8 cellular contexts compared by ENCODE assay signal in the genomic region with DNA sequence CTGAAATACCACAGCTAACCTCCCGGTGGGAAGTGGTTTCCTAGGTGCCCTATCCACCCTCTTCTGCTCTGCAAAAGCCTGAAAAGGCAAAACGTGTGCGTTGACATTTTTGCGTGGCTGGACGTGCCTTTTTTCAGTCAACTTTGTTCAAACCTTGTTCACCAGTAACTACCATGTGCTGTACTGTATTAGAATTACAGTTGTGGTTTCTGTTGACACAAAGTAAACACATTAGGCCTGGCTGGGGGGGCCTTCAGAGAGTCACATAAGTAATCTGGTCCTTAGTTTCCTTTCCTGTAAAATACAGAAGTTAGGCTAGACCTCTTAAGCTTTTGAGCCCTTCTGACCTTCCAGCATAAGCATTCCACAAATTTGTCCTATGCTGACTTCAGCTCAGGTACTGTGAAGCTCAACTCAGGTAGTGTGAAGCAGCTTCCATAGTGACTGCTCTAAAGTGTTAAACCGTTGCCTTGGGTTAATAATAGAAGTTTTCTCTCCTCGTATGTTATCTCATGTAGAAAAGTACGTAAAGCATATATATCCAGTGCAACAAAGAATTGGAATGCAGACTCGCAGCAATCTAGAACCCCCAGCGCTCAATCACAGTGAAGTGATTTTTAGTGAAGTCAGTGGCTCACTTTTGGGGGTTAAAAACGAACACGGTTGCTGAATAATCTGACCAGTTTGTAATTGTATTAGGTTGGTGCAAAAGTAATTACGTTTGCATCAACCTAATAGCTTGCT.
DNase-seq lines count a peak whose midpoint lies in the region; ATAC-seq and TF ChIP-seq lines count a peak whose summit lies in the region.

No MANE protein-coding gene starts in this region.

- H3K9ac ChIP-seq in SK-N-MC (ENCODE audit: insufficient read length) = peak overlapping the region; percentile 100

- H3K9me3 ChIP-seq in SK-N-MC (ENCODE audit: low read depth, low read length) = no peaks in the 10 kb centered on the region

- TF ChIP-seq CTCF in fibroblast of pulmonary artery (IDR thresholded peaks at IDR 0.05; ENCODE audit: low read length, missing control alignments) (no peak), retinal pigment epithelial cell (conservative IDR thresholded peaks at IDR 0.05; ENCODE audit: low read depth, low read length) (no peak)

- 0 out of 2 replicates have a peak overlapping the region, but pooled peaks have one; percentile 14 for H3K27ac ChIP-seq in SK-N-MC

- no peak for ATAC-seq in GM21529 (IDR thresholded peaks at IDR 0.05; ENCODE audit: unreplicated experiment)

- peak overlapping the region; percentile 99 for H3K4me3 ChIP-seq in SK-N-MC
- H3K4me3 ChIP-seq in fibroblast of pulmonary artery (replicated peaks; ENCODE audit: low read depth, low read length) = peak overlapping the region; percentile 93
- H3K4me3 ChIP-seq in retinal pigment epithelial cell (ENCODE audit: low read length) = peak overlapping the region; percentile 92

- DNase-seq in DMS53 (lab: John Stamatoyannopoulos, UW) (peak; percentile 4), DMS53 treated with DMSO at 0.1 percent for 48 hours (lab: John Stamatoyannopoulos, UW; ENCODE audit: unreplicated experiment) (no peak), SK-N-MC (ENCODE audit: low read depth, low spot score) (no peak), fibroblast of pulmonary artery (ENCODE audit: low read depth) (no peak), retinal pigment epithelial cell (ENCODE audit: low read depth) (no peak), DMS114 treated with DMSO at 0.1 percent for 48 hours (lab: John Stamatoyannopoulos, UW; ENCODE audit: unreplicated experiment) (no peak), SW480 (ENCODE audit: low spot score) (no peak)

- H3K36me3 ChIP-seq in SK-N-MC (ENCODE audit: insufficient read depth, low read length) = peaks cover 77% of the 10 kb centered on the region
